10 cellular contexts compared by ENCODE assay signal in the genomic region with DNA sequence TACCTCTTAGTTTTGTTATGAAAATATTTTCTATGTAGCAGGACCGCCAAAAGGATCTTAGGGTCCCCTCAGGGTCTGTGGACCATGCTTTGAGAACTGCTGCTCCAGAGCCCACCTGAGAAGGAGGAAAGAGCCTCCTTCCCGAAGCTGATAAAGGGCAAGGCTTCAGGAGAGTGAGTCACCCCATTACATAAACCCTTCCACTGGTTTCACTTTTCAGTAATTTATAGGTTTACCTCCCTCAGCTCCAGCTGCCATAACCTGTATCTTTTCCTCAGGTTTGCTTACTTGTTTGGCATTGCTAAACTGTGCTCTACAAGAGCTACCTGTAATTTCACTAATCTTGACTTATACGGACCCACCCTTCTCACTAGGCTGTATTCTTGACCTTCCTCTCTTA. TPM values are rescaled to one million over a fixed set of nuclear protein-coding genes. Genes with fewer than 3 reads are reported as not detected.
DNase-seq lines count a peak whose midpoint lies in the region; ATAC-seq, FAIRE-seq and TF ChIP-seq lines count a peak whose summit lies in the region.
"Had no signal": no experiment of that assay in that cellular context is flagged by ENCODE, and none has a peak within 500 bp of the region (broad histone marks: within the 10 kb centered on the region; RNA-seq: fewer than 3 reads in every experiment).

No MANE protein-coding gene starts in this region.

- CTCF ChIA-PET in HEK293T (lab: Yijun Ruan, JAX), result interaction anchor here (1.3 kb wide), 1 partner anchor 130 kb away, joined by 4 read pairs; no protein-coding TSS in a partner anchor

- ATAC-seq in body of pancreas, result no peak
- ATAC-seq: left ventricle myocardium superior had no signal

- no peak for TF ChIP-seq CTCF in body of pancreas (IDR thresholded peaks at IDR 0.05)

- peak; percentile 84 for FAIRE-seq in H54 (lab: Jason Lieb, UNC)

- H3K4me3 ChIP-seq in mucosa of rectum (ENCODE audit: low read length in 2 of 2), result peak overlapping the region in 1 of 2 donors; percentile 17
- no peak overlapping the region for H3K4me3 ChIP-seq in body of pancreas
- H3K4me3 ChIP-seq: spleen had no signal

- TF ChIP-seq POLR2A in H54 (IDR thresholded peaks at IDR 0.05; ENCODE audit: low read depth, low read length), result no peak
- TF ChIP-seq POLR2A in body of pancreas (IDR thresholded peaks at IDR 0.05), result no peak

- 56 to 72% methylated on average over 3 of the region's 3 CpGs for WGBS in body of pancreas, 2 donors

- peak overlapping the region in 1 of 2 donors; percentile 60 for H3K9ac ChIP-seq in mucosa of rectum (ENCODE audit: low read depth in 1 of 2, low read length in 2 of 2)

- DNase-seq in H54 (ENCODE audit: insufficient read length, low spot score) (peak; percentile 29), amniotic epithelial cell (ENCODE audit: low read depth) (peak; percentile 61), SK-N-DZ (ENCODE audit: low spot score) (no peak), body of pancreas (no peak), HEK293T (ENCODE audit: extremely low spot score) (no peak)
- DNase-seq: left ventricle myocardium superior; NCI-H510A treated with DMSO at 0.1 percent for 48 hours; spleen; stimulated activated naive CD4-positive, alpha-beta T cell treated with Interleukin-2 at 50 U/mL for 16 hours had no signal

- intact Hi-C loops in body of pancreas (cut with DNase I), result no loop called here

- H3K4me1 ChIP-seq in mucosa of rectum (ENCODE audit: control insufficient read depth in 2 of 2, insufficient read depth in 2 of 2, low read length in 2 of 2), result peaks cover 0 to 7% of the 10 kb centered on the region in 2 donors
- H3K4me1 ChIP-seq in body of pancreas, result peaks cover 20% of the 10 kb centered on the region

- H3K27me3 ChIP-seq in mucosa of rectum (ENCODE audit: control insufficient read depth in 2 of 2, insufficient read depth in 2 of 2, low read length in 2 of 2) (no peaks in the 10 kb centered on the region), body of pancreas (no peaks in the 10 kb centered on the region)
- H3K27me3 ChIP-seq: spleen had no signal

- H3K36me3 ChIP-seq in mucosa of rectum (ENCODE audit: control insufficient read depth in 2 of 2, insufficient read depth in 2 of 2, low read length in 2 of 2), result no peaks in the 10 kb centered on the region
- no peaks in the 10 kb centered on the region for H3K36me3 ChIP-seq in body of pancreas (replicated peaks in 1 of 2; ENCODE audit: insufficient read depth in 1 of 2, low read depth in 2 of 2)

- POLR2A ChIA-PET in HEK293T (lab: Yijun Ruan, JAX), result interaction anchor here (0.8 kb wide), 1 partner anchor 192 kb away, joined by 3 read pairs; no protein-coding TSS in a partner anchor

- H3K9me3 ChIP-seq in mucosa of rectum (ENCODE audit: control insufficient read depth in 2 of 2, low read length in 2 of 2) (no peaks in the 10 kb centered on the region), body of pancreas (no peaks in the 10 kb centered on the region)
- H3K9me3 ChIP-seq: spleen had no signal

- H3K27ac ChIP-seq in mucosa of rectum (ENCODE audit: low read depth in 2 of 2, low read length in 2 of 2), result peak overlapping the region; percentile 17 to 77
- H3K27ac ChIP-seq in body of pancreas, result peak overlapping the region in 1 of 4 donors; percentile 42
- H3K27ac ChIP-seq: spleen had no signal

TF ChIP-seq in HEK293T, 16 proteins besides CTCF, POLR2A, EP300 and RAD21:
- TF ChIP-seq ZNF384 (IDR thresholded peaks at IDR 0.05) (no peak), ARNT (IDR thresholded peaks at IDR 0.05) (no peak), TARDBP (IDR thresholded peaks at IDR 0.05) (no peak), FOXM1 (IDR thresholded peaks at IDR 0.05; ENCODE audit: borderline replicate concordance) (no peak), HDGF (IDR thresholded peaks at IDR 0.05; ENCODE audit: borderline replicate concordance) (no peak), LEF1 (IDR thresholded peaks at IDR 0.05; ENCODE audit: borderline replicate concordance) (no peak), L3MBTL2 (conservative IDR thresholded peaks at IDR 0.05) (no peak), NFRKB (IDR thresholded peaks at IDR 0.05) (no peak), FOXA1 (IDR thresholded peaks at IDR 0.05) (no peak), BHLHE40 (IDR thresholded peaks at IDR 0.05; ENCODE audit: borderline replicate concordance) (no peak), ELF4 (IDR thresholded peaks at IDR 0.05) (no peak), CTBP1 (IDR thresholded peaks at IDR 0.05; ENCODE audit: borderline replicate concordance) (no peak), SP1 (IDR thresholded peaks at IDR 0.05) (no peak), FOXK2 (IDR thresholded peaks at IDR 0.05) (no peak), SUZ12 (IDR thresholded peaks at IDR 0.05) (no peak)
- TF ChIP-seq, protein P1, sequence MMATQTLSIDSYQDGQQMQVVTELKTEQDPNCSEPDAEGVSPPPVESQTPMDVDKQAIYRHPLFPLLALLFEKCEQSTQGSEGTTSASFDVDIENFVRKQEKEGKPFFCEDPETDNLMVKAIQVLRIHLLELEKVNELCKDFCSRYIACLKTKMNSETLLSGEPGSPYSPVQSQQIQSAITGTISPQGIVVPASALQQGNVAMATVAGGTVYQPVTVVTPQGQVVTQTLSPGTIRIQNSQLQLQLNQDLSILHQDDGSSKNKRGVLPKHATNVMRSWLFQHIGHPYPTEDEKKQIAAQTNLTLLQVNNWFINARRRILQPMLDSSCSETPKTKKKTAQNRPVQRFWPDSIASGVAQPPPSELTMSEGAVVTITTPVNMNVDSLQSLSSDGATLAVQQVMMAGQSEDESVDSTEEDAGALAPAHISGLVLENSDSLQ (IDR thresholded peaks at IDR 0.05), result no peak

RNA-seq across cellular contexts. Expression of a gene that starts 6.6 kb away (rescaled TPM):
- polyA plus RNA-seq in SK-N-DZ (2014; cell fraction: cytosol; rRNA removed), result 24.8 and 25.9 TPM in 2 replicates
- polyA plus RNA-seq in SK-N-DZ (2014; cell fraction: nucleus; rRNA removed), result 85.3 and 102 TPM in 2 replicates
- total RNA-seq in body of pancreas, result 10 to 100 TPM in 1 of 2 donors, 1 to 10 TPM in 1; 9.1 to 31.3 TPM

RNA-seq across cellular contexts. Expression of a gene that starts 45.4 kb away (rescaled TPM):
- 16.0 and 22.0 TPM in 2 replicates for polyA plus RNA-seq in SK-N-DZ (2014; cell fraction: cytosol; rRNA removed)
- polyA plus RNA-seq in SK-N-DZ (2014; cell fraction: nucleus; rRNA removed), result 268 and 336 TPM in 2 replicates
- total RNA-seq in body of pancreas, result 10 to 100 TPM; 35.0 to 57.4 TPM

RNA-seq across cellular contexts. Expression of a gene that starts 45.5 kb away (rescaled TPM):
- polyA plus RNA-seq in SK-N-DZ (2014; cell fraction: cytosol; rRNA removed), result 32.8 and 33.5 TPM in 2 replicates
- 41.0 and 68.9 TPM in 2 replicates for polyA plus RNA-seq in SK-N-DZ (2014; cell fraction: nucleus; rRNA removed)
- 10 to 100 TPM in 1 of 2 donors, 1 to 10 TPM in 1; 3.0 to 14.8 TPM for total RNA-seq in body of pancreas

RNA-seq across cellular contexts. Expression of a gene that starts 57.8 kb away (rescaled TPM):
- polyA plus RNA-seq in SK-N-DZ (2014; cell fraction: cytosol; rRNA removed), result 61.0 and 63.3 TPM in 2 replicates
- polyA plus RNA-seq in SK-N-DZ (2014; cell fraction: nucleus; rRNA removed), result 159 and 177 TPM in 2 replicates
- 10 to 100 TPM; 34.2 to 64.3 TPM for total RNA-seq in body of pancreas

RNA-seq across cellular contexts. Expression of a gene that starts 57.8 kb away (rescaled TPM):
- 7.6 and 12.7 TPM in 2 replicates for polyA plus RNA-seq in SK-N-DZ (2014; cell fraction: cytosol; rRNA removed)
- polyA plus RNA-seq in SK-N-DZ (2014; cell fraction: nucleus; rRNA removed), result 8.9 and 24.1 TPM in 2 replicates
- total RNA-seq in body of pancreas, result 10 to 100 TPM; 12.2 to 14.3 TPM

Comparison
In these comparisons a context has a peak if more than half of its experiments do, and no peak if none do; other contexts are left out.
1. DNase-seq: peak in H54 (single experiment) and amniotic epithelial cell (single experiment); none in SK-N-DZ (single experiment), body of pancreas (0 of 4) and HEK293T (single experiment).